In the genomic region with DNA sequence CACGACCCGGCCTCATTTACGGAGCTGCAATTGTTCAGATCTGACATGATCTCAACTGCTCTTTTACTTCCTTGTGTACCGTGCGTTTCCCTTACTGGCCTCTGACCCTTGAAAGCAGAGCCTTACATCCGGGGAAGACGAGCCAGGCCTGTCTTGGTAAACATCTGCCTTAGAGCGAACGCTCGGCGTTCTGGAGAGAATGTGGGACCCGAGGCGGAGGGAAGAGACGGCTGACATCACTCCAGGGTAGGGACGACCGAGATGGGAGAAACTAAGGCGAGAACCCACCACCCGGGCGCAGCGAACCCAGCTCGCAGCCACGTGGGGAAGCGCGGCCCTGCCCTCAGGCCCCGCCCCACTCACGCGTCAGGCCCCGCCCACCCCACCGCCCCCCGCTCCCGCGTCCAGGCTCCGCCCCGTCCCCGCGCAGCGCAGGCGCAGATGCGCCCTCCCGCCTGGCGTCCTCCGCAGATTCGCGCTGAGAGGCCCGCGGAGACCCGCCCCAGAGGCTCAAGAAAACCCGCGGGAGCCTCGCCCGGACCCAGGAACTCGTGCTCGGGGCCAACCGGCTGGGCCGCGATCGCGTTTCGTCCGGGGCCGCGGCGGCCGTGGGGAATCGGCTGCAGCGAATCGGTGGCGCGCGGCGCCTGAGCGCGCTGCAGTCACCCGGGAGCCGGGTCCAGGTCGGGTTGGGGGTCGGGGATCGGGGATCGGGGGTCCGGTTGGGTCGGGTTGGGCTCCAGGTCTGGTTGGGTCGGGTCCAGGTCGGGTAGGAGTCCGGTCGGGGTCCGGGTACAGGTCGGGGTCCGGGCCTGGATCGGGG, we compare ENCODE assay signal across 8 cellular contexts. TPM values are rescaled to one million over a fixed set of nuclear protein-coding genes. Genes with fewer than 3 reads are reported as not detected.
DNase-seq lines count a peak whose midpoint lies in the region; ATAC-seq and TF ChIP-seq lines count a peak whose summit lies in the region.

A gene (plus strand): TSS at position 438 of the 823 bp plus-strand sequence. CDS start 922 bp downstream, outside the sequence.

- peaks cover 10% of the 10 kb centered on the region; the same call in 1 of the 2 replicates for H3K4me1 Mint-ChIP-seq in WTC11

- no peaks in the 10 kb centered on the region for H3K27me3 Mint-ChIP-seq in WTC11 (ENCODE audit: low read depth)

- TF ChIP-seq CTCF in WTC11 (IDR thresholded peaks at IDR 0.05) (no peak), breast epithelium (IDR thresholded peaks at IDR 0.05) (no peak)

- H3K4me1 ChIP-seq in breast epithelium, result peaks cover 6 to 12% of the 10 kb centered on the region in 2 donors

- no peaks in the 10 kb centered on the region for H3K9me3 ChIP-seq in breast epithelium

- no peak for TF ChIP-seq POLR2A in breast epithelium (IDR thresholded peaks at IDR 0.05)

- H3K27me3 ChIP-seq in breast epithelium, result no peaks in the 10 kb centered on the region

- peak within 1 kb of the TSS; percentile 92 for H3K4me3 Mint-ChIP-seq in WTC11

- POLR2A ChIA-PET in WTC11 (lab: Charles Lee), result interaction anchor here (1.0 to 1.5 kb wide), 2 partner anchors 19 to 115 kb away, joined by 3 to 4 read pairs; no protein-coding TSS in a partner anchor

- ATAC-seq in HG02678 (IDR thresholded peaks at IDR 0.05; ENCODE audit: unreplicated experiment) (peak; percentile 76), WTC11 (peak; percentile 81)

- H3K27ac ChIP-seq in breast epithelium, result peak within 1 kb of the TSS; percentile 90 to 91
- peak within 1 kb of the TSS; percentile 48 to 99 (median 94) for H3K27ac ChIP-seq in skin epidermis

- CTCF ChIA-PET in WTC11 (lab: Charles Lee), result interaction anchor here (0.7 to 1.5 kb wide), 7 partner anchors 21 to 333 kb away, joined by 3 to 5 read pairs (median 3); a partner anchor contains a TSS

- intact Hi-C loops in breast epithelium (cut with DNase I; ENCODE audit: low total_unique reads), result no loop called here

- H3K27ac Mint-ChIP-seq in WTC11, result peak within 1 kb of the TSS; percentile 98

- H3K4me3 ChIP-seq in breast epithelium, result peak within 1 kb of the TSS; percentile 76 to 95 (median 88)
- H3K4me3 ChIP-seq in skin epidermis, result peak within 1 kb of the TSS; percentile 51 to 90 (median 80)

- peaks cover 6% of the 10 kb centered on the region for H3K36me3 ChIP-seq in breast epithelium

- H3K36me3 Mint-ChIP-seq in WTC11, result no peaks in the 10 kb centered on the region; the same call in 1 of the 2 replicates

- peak; percentile 44 for DNase-seq in GM04504 (ENCODE audit: low read depth)
- DNase-seq in NCI-H2107 (lab: John Stamatoyannopoulos, UW), result peak; percentile 57
- DNase-seq in WTC11 (ENCODE audit: low spot score), result peak; percentile 77
- peak; percentile 55 to 77 for DNase-seq in breast epithelium (ENCODE audit: low spot score in 2 of 2)
- DNase-seq in iPS-NIHi11 (ENCODE audit: low spot score), result peak; percentile 99
- no peak for DNase-seq in cortex of kidney (lab: John Stamatoyannopoulos, UW)

- no peaks in the 10 kb centered on the region for H3K9me3 Mint-ChIP-seq in WTC11

TF ChIP-seq in WTC11, 78 proteins besides CTCF, POLR2A, EP300 and RAD21 (continues in another document):
- TF ChIP-seq NR3C1 (CRISPR knock-in tag; conservative IDR thresholded peaks at IDR 0.05; ENCODE audit: low read depth) (no peak), NR1H2 (CRISPR knock-in tag; IDR thresholded peaks at IDR 0.05) (no peak), TCF7 (CRISPR knock-in tag; IDR thresholded peaks at IDR 0.05; ENCODE audit: low read depth) (no peak), EMX1 (CRISPR knock-in tag; IDR thresholded peaks at IDR 0.05) (no peak), ZNF219 (CRISPR knock-in tag; IDR thresholded peaks at IDR 0.05; ENCODE audit: borderline replicate concordance) (no peak), KAT7 (CRISPR knock-in tag; IDR thresholded peaks at IDR 0.05; ENCODE audit: borderline replicate concordance) (no peak)
- TF ChIP-seq, protein P1, sequence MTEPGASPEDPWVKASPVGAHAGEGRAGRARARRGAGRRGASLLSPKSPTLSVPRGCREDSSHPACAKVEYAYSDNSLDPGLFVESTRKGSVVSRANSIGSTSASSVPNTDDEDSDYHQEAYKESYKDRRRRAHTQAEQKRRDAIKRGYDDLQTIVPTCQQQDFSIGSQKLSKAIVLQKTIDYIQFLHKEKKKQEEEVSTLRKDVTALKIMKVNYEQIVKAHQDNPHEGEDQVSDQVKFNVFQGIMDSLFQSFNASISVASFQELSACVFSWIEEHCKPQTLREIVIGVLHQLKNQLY (CRISPR knock-in tag; IDR thresholded peaks at IDR 0.05), result no peak
- TF ChIP-seq, protein P2, sequence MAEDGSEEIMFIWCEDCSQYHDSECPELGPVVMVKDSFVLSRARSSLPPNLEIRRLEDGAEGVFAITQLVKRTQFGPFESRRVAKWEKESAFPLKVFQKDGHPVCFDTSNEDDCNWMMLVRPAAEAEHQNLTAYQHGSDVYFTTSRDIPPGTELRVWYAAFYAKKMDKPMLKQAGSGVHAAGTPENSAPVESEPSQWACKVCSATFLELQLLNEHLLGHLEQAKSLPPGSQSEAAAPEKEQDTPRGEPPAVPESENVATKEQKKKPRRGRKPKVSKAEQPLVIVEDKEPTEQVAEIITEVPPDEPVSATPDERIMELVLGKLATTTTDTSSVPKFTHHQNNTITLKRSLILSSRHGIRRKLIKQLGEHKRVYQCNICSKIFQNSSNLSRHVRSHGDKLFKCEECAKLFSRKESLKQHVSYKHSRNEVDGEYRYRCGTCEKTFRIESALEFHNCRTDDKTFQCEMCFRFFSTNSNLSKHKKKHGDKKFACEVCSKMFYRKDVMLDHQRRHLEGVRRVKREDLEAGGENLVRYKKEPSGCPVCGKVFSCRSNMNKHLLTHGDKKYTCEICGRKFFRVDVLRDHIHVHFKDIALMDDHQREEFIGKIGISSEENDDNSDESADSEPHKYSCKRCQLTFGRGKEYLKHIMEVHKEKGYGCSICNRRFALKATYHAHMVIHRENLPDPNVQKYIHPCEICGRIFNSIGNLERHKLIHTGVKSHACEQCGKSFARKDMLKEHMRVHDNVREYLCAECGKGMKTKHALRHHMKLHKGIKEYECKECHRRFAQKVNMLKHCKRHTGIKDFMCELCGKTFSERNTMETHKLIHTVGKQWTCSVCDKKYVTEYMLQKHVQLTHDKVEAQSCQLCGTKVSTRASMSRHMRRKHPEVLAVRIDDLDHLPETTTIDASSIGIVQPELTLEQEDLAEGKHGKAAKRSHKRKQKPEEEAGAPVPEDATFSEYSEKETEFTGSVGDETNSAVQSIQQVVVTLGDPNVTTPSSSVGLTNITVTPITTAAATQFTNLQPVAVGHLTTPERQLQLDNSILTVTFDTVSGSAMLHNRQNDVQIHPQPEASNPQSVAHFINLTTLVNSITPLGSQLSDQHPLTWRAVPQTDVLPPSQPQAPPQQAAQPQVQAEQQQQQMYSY (CRISPR knock-in tag; IDR thresholded peaks at IDR 0.05), result no peak
- TF ChIP-seq, protein P3, sequence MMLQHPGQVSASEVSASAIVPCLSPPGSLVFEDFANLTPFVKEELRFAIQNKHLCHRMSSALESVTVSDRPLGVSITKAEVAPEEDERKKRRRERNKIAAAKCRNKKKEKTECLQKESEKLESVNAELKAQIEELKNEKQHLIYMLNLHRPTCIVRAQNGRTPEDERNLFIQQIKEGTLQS (CRISPR knock-in tag; conservative IDR thresholded peaks at IDR 0.05), result no peak
- TF ChIP-seq, protein P4, sequence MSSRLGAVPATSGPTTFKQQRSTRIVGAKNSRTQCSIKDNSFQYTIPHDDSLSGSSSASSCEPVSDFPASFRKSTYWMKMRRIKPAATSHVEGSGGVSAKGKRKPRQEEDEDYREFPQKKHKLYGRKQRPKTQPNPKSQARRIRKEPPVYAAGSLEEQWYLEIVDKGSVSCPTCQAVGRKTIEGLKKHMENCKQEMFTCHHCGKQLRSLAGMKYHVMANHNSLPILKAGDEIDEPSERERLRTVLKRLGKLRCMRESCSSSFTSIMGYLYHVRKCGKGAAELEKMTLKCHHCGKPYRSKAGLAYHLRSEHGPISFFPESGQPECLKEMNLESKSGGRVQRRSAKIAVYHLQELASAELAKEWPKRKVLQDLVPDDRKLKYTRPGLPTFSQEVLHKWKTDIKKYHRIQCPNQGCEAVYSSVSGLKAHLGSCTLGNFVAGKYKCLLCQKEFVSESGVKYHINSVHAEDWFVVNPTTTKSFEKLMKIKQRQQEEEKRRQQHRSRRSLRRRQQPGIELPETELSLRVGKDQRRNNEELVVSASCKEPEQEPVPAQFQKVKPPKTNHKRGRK (CRISPR knock-in tag; IDR thresholded peaks at IDR 0.05; ENCODE audit: borderline replicate concordance), result no peak
- TF ChIP-seq, protein P5, sequence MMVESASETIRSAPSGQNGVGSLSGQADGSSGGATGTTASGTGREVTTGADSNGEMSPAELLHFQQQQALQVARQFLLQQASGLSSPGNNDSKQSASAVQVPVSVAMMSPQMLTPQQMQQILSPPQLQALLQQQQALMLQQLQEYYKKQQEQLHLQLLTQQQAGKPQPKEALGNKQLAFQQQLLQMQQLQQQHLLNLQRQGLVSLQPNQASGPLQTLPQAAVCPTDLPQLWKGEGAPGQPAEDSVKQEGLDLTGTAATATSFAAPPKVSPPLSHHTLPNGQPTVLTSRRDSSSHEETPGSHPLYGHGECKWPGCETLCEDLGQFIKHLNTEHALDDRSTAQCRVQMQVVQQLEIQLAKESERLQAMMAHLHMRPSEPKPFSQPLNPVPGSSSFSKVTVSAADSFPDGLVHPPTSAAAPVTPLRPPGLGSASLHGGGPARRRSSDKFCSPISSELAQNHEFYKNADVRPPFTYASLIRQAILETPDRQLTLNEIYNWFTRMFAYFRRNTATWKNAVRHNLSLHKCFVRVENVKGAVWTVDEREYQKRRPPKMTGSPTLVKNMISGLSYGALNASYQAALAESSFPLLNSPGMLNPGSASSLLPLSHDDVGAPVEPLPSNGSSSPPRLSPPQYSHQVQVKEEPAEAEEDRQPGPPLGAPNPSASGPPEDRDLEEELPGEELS (CRISPR knock-in tag; IDR thresholded peaks at IDR 0.05), result no peak

RNA-seq across cellular contexts. Expression of the gene that starts here (rescaled TPM):
- total RNA-seq in WTC11 (2021) (67.8 to 86.7 TPM (median 71.6 TPM) in 3 replicates), breast epithelium (10 to 100 TPM; 15.2 to 27.5 (median 23.9) TPM)
